In genomic region chr3:20064796-20065564, GRCh38 we compare ENCODE assay signal across 1 cellular context.
TF ChIP-seq lines count a peak whose summit lies in the region.

No MANE protein-coding gene starts in this region.

TF ChIP-seq in K562, 482 proteins besides CTCF, POLR2A, EP300 and RAD21 (continues in another document):
- TF ChIP-seq CUX1 (CRISPR knock-in tag; IDR thresholded peaks at IDR 0.05), result no peak
- peak; percentile 61 to 72; a peak in 3 of 4 replicates for TF ChIP-seq TRIM24 (IDR thresholded peaks at IDR 0.05)
- TF ChIP-seq NCOR1 (IDR thresholded peaks at IDR 0.05), result peak; percentile 88
- TF ChIP-seq JUND (IDR thresholded peaks at IDR 0.05; ENCODE audit: borderline replicate concordance, low read depth, low read length), result 0 out of 2 replicates have a peak, but pooled peaks have one; percentile 27
- TF ChIP-seq JUND (tag; IDR thresholded peaks at IDR 0.05; ENCODE audit: borderline replicate concordance, low read depth, low read length), result no peak
- peak; percentile 21; the same call in 1 of the 2 replicates for TF ChIP-seq PHB2 (IDR thresholded peaks at IDR 0.05; ENCODE audit: low read depth)
- TF ChIP-seq YY1 (IDR thresholded peaks at IDR 0.05; ENCODE audit: borderline replicate concordance in 1 of 3, control insufficient read depth in 1 of 3, extremely low read depth in 1 of 3, insufficient read depth in 3 of 3, insufficient read length in 1 of 3, insufficient replicate concordance in 2 of 3, low read depth in 1 of 3, low read length in 2 of 3), result no peak
- TF ChIP-seq ZNF764 (CRISPR knock-in tag; IDR thresholded peaks at IDR 0.05; ENCODE audit: low read depth), result no peak
- TF ChIP-seq BCOR (IDR thresholded peaks at IDR 0.05), result no peak
- TF ChIP-seq POLR2AphosphoS5 (IDR thresholded peaks at IDR 0.05; ENCODE audit: control insufficient read depth, insufficient read depth, low read depth, low read length), result peak; percentile 86
- no peak; the same call in 1 of the 2 replicates for TF ChIP-seq CXXC5 (CRISPR knock-in tag; IDR thresholded peaks at IDR 0.05)
- TF ChIP-seq EHMT2 (IDR thresholded peaks at IDR 0.05), result peak; percentile 77
- peak; percentile 76; the same call in 1 of the 2 replicates for TF ChIP-seq CC2D1A (IDR thresholded peaks at IDR 0.05)
- TF ChIP-seq SMARCA5 (IDR thresholded peaks at IDR 0.05), result 0 out of 2 replicates have a peak, but pooled peaks have one; percentile 17
- TF ChIP-seq RREB1 (CRISPR knock-in tag; IDR thresholded peaks at IDR 0.05), result no peak
- TF ChIP-seq BACH1 (tag; IDR thresholded peaks at IDR 0.05), result no peak
- peak; percentile 47; the same call in 1 of the 2 replicates for TF ChIP-seq TFAP4 (CRISPR knock-in tag; IDR thresholded peaks at IDR 0.05; ENCODE audit: borderline replicate concordance)
- TF ChIP-seq SMARCA4 (IDR thresholded peaks at IDR 0.05), result peak; percentile 60
- peak; percentile 51 for TF ChIP-seq SOX6 (IDR thresholded peaks at IDR 0.05)
- TF ChIP-seq NR2C2 (CRISPR knock-in tag; IDR thresholded peaks at IDR 0.05), result no peak
- peak; percentile 33; the same call in 1 of the 2 replicates for TF ChIP-seq NR2C2 (tag; IDR thresholded peaks at IDR 0.05)
- 0 out of 4 replicates have a peak, but pooled peaks of 1 of the 2 experiments have one; percentile 21 for TF ChIP-seq RCOR1 (IDR thresholded peaks at IDR 0.05; ENCODE audit: borderline replicate concordance in 1 of 2, low read depth in 2 of 2, low read length in 2 of 2)
- TF ChIP-seq DMBX1 (CRISPR knock-in tag; IDR thresholded peaks at IDR 0.05; ENCODE audit: borderline replicate concordance), result 0 out of 2 replicates have a peak, but pooled peaks have one; percentile 53
- TF ChIP-seq ZEB2 (IDR thresholded peaks at IDR 0.05), result peak; percentile 50; the same call in 1 of the 2 replicates
- TF ChIP-seq STAT5A (IDR thresholded peaks at IDR 0.05; ENCODE audit: borderline replicate concordance, low read length), result peak; percentile 66
- TF ChIP-seq MXI1 (IDR thresholded peaks at IDR 0.05; ENCODE audit: low read depth, low read length), result no peak
- no peak for TF ChIP-seq CHD7 (IDR thresholded peaks at IDR 0.05; ENCODE audit: low read depth, low read length)
- TF ChIP-seq MBD2 (IDR thresholded peaks at IDR 0.05; ENCODE audit: borderline replicate concordance, low read depth), result no peak
- no peak for TF ChIP-seq CREB3L1 (IDR thresholded peaks at IDR 0.05; ENCODE audit: borderline replicate concordance, low read depth)
- TF ChIP-seq GTF2E2 (tag; IDR thresholded peaks at IDR 0.05), result no peak
- no peak for TF ChIP-seq SPI1 (IDR thresholded peaks at IDR 0.05; ENCODE audit: borderline replicate concordance, low read depth, low read length)
